Comparison of ENCODE assay signal across 18 cellular contexts in the genomic region with DNA sequence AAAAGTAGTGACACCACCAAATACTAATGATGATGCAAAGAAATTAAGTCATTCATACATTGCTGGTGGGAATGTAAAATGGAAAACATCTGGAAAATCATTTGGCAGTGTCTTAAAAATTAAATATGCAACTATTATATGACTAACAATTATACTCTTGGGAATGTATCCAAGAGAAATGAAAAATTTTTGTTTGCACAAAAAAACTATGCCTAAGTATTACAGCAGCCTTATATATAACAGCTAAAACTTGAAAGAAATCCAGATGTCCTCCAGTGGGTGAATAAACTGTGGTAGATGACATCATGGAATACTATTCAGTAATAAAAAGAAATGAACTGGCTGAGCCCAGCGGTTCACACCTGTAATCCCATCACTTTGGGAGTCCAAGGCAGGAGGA.
"Had no signal": no experiment of that assay in that cellular context is flagged by ENCODE, and none has a peak within 500 bp of the region (broad histone marks: within the 10 kb centered on the region; RNA-seq: fewer than 3 reads in every experiment).

No MANE protein-coding gene starts in this region.

- H3K9me3 ChIP-seq: esophagus muscularis mucosa, heart right ventricle, left lung, lower lobe of right lung, mucosa of descending colon had no signal

- H3K36me3 ChIP-seq: esophagus muscularis mucosa, heart right ventricle, left lung, lower lobe of right lung had no signal

- H3K4me1 ChIP-seq: left lung, lower lobe of right lung had no signal

- H3K4me3 ChIP-seq: coronary artery, dorsolateral prefrontal cortex, esophagus muscularis mucosa, heart right ventricle, left lung, lower lobe of right lung, mucosa of descending colon had no signal

- H3K27me3 ChIP-seq: dorsolateral prefrontal cortex, esophagus muscularis mucosa, foreskin keratinocyte, heart right ventricle, left lung had no signal

- DNase-seq: dermis blood vessel endothelial cell; dorsolateral prefrontal cortex; effector CD4-positive, alpha-beta T cell; effector memory CD4-positive, alpha-beta T cell; foreskin keratinocyte; glutamatergic neuron; head of caudate nucleus; heart right ventricle; hippocampal formation; left cardiac atrium; left lung; left ventricle myocardium superior; lower lobe of right lung; mesenchymal stem cell; mucosa of descending colon; naive B cell had no signal

- H3K27ac ChIP-seq: coronary artery, dorsolateral prefrontal cortex, esophagus muscularis mucosa, foreskin keratinocyte, heart right ventricle, left lung, lower lobe of right lung had no signal
